In the genomic region with DNA sequence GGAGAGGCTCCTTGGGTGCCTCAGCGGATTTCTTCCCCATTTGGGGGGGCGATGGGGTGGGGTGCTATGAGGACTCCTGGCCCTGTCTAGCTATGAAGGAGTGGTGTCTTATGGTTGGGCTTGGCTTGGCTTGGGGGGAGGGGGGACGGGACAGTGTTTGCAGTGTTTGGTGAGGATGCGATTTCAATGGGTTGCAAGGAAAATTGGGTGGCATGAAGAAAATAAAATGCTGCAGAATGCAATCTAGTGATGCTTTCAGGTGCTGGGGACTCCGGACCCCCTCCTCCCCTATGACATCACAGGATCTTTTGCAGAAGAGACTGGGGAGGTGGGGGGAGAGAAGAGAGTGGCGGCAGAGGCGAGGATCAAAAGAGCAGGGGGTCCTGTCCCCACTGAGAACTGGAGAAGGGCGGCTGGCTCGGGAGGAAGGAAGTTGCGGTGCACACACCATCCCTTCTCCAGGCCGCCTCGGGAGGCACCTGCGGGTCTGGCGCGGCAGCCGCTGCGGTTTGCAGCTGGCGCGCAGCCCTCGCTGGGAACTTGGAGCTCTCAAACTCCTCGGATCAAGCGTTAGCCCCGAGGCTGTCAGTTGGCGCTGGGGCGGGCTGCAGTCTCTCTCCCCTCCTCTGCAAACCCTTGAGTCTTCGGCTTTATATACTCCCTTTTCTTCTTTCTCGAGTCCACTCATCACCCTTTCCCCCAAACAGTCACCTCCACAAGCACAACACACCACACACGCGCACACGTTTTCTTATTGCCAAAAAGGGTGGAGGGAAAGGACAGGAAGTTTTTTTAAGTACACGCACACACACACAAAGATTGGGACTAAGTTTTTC, we compare ENCODE assay signal across 10 cellular contexts.
DNase-seq lines count a peak whose midpoint lies in the region; ATAC-seq, FAIRE-seq and TF ChIP-seq lines count a peak whose summit lies in the region.
"Had no signal": no experiment of that assay in that cellular context is flagged by ENCODE, and none has a peak within 500 bp of the region (broad histone marks: within the 10 kb centered on the region; RNA-seq: fewer than 3 reads in every experiment).

No MANE protein-coding gene starts in this region.

- peaks cover 13% of the 10 kb centered on the region for H3K4me1 Mint-ChIP-seq in activated naive CD8-positive, alpha-beta T cell (ENCODE audit: low read depth)
- H3K4me1 Mint-ChIP-seq in activated naive CD8-positive, alpha-beta T cell treated with anti-CD3 and anti-CD28 coated beads, Interleukin-2, amount 50 U/mL, for 24 hours, result peaks cover 11% of the 10 kb centered on the region

- peaks cover 60 to 81% (median 76%) of the 10 kb centered on the region in 4 experiments for H3K27me3 ChIP-seq in H1 (replicated peaks in 1 of 4; ENCODE audit: control insufficient read depth in 3 of 4, extremely low read depth in 1 of 4, insufficient read depth in 3 of 4, low read length in 3 of 4)
- H3K27me3 ChIP-seq in mucosa of rectum (ENCODE audit: control insufficient read depth in 2 of 2, insufficient read depth in 2 of 2, low read length in 2 of 2), result peaks cover 0 to 4% of the 10 kb centered on the region in 2 donors
- no peaks in the 10 kb centered on the region for H3K27me3 ChIP-seq in vagina

- ATAC-seq in activated naive CD8-positive, alpha-beta T cell treated with anti-CD3 and anti-CD28 coated beads, Interleukin-2, amount 50 U/mL, for 24 hours, result no peak
- ATAC-seq: activated CD8-positive, alpha-beta memory T cell treated with anti-CD3 and anti-CD28 coated beads, Interleukin-2, amount 10 ng/mL, durations not matched to agents 7 days and 5 days had no signal

- H3K56ac ChIP-seq in H1 (replicated peaks; ENCODE audit: insufficient read length, low read depth, low read length), result no peak overlapping the region

- peaks cover 0 to 13% of the 10 kb centered on the region in 2 experiments for H4K20me1 ChIP-seq in H1 (replicated peaks in 1 of 2; ENCODE audit: control insufficient read depth in 1 of 2, insufficient read depth in 2 of 2, low read length in 2 of 2)

- H3K27me3 Mint-ChIP-seq in activated naive CD8-positive, alpha-beta T cell, result peaks cover 32% of the 10 kb centered on the region
- peaks cover 46% of the 10 kb centered on the region for H3K27me3 Mint-ChIP-seq in activated naive CD8-positive, alpha-beta T cell treated with anti-CD3 and anti-CD28 coated beads, Interleukin-2, amount 50 U/mL, for 24 hours

- no peak for TF ChIP-seq EP300 in H1 (IDR thresholded peaks at IDR 0.05; ENCODE audit: borderline replicate concordance in 1 of 2, low read depth in 2 of 2, low read length in 2 of 2)

- TF ChIP-seq CTCF in H1 (IDR thresholded peaks at IDR 0.05; ENCODE audit: control extremely low read depth in 1 of 3, insufficient read depth in 1 of 3, low read depth in 1 of 3, low read length in 3 of 3) (no peak), vagina (IDR thresholded peaks at IDR 0.05) (no peak)

- H3K36me3 Mint-ChIP-seq in activated naive CD8-positive, alpha-beta T cell, result no peaks in the 10 kb centered on the region
- no peaks in the 10 kb centered on the region for H3K36me3 Mint-ChIP-seq in activated naive CD8-positive, alpha-beta T cell treated with anti-CD3 and anti-CD28 coated beads, Interleukin-2, amount 50 U/mL, for 24 hours (ENCODE audit: low read depth)
- H3K36me3 Mint-ChIP-seq: activated CD8-positive, alpha-beta memory T cell treated with anti-CD3 and anti-CD28 coated beads, Interleukin-2, amount 10 ng/mL, durations not matched to agents 7 days and 5 days had no signal

- no peak overlapping the region for H3K14ac ChIP-seq in H1 (ENCODE audit: insufficient read length)

- no peak overlapping the region for H2AK5ac ChIP-seq in H1 (ENCODE audit: low read depth, low read length)

- H4K5ac ChIP-seq in H1 (ENCODE audit: insufficient read length, low read depth, low read length), result no peak overlapping the region

- POLR2A ChIA-PET in H1 (lab: Charles Lee; ENCODE audit: partially characterized antibody), result interaction anchor here (0.8 kb wide), 1 partner anchor 20 kb away, joined by 3 read pairs; no protein-coding TSS in a partner anchor

- peak overlapping the region; percentile 24 for H3K4me3 Mint-ChIP-seq in activated naive CD8-positive, alpha-beta T cell
- H3K4me3 Mint-ChIP-seq in activated naive CD8-positive, alpha-beta T cell treated with anti-CD3 and anti-CD28 coated beads, Interleukin-2, amount 50 U/mL, for 24 hours, result no peak overlapping the region
- H3K4me3 Mint-ChIP-seq: activated CD8-positive, alpha-beta memory T cell treated with anti-CD3 and anti-CD28 coated beads, Interleukin-2, amount 10 ng/mL, durations not matched to agents 7 days and 5 days; B cell had no signal

- H2BK15ac ChIP-seq in H1 (ENCODE audit: low read length), result no peak overlapping the region

- no peak overlapping the region for H2AFZ ChIP-seq in H1 (ENCODE audit: low read length)

- peak overlapping the region; percentile 91 to 95 for H3K4me2 ChIP-seq in H1 (ENCODE audit: insufficient read depth in 1 of 2, low read depth in 2 of 2, low read length in 2 of 2)

- H3K4me1 ChIP-seq in H1 (replicated peaks in 1 of 4; ENCODE audit: control insufficient read depth in 3 of 4, insufficient read depth in 4 of 4, low read length in 3 of 4) (peaks cover 4 to 16% (median 11%) of the 10 kb centered on the region in 4 experiments), mucosa of rectum (ENCODE audit: control insufficient read depth in 2 of 2, insufficient read depth in 2 of 2, low read length in 2 of 2) (no peaks in the 10 kb centered on the region), vagina (peaks cover 16% of the 10 kb centered on the region)

- no peak overlapping the region for H2BK5ac ChIP-seq in H1 (ENCODE audit: low read depth, low read length)

- H3K4ac ChIP-seq in H1 (replicated peaks; ENCODE audit: insufficient read length, low read depth, low read length), result no peak overlapping the region

- WGBS in H1 (ENCODE audit: extremely low coverage in 1 of 2, insufficient coverage in 1 of 2, insufficient read length in 1 of 2, insufficient replicate concordance in 2 of 2, low coverage in 1 of 2, low lambda C conversion rate in 2 of 2, missing lambda C conversion rate in 1 of 2), 2 experiments, result 1% methylated on average over 28 of the region's 31 CpGs; no CpG with 5 or more reads in 1 of the 2 experiments

- TF ChIP-seq RAD21 in H1 (IDR thresholded peaks at IDR 0.05 in 1 of 2, conservative IDR thresholded peaks at IDR 0.05 in 1 of 2; ENCODE audit: low read depth in 2 of 2, low read length in 2 of 2), result no peak

- CTCF ChIA-PET in H1 (lab: Charles Lee; ENCODE audit: partially characterized antibody), result interaction anchor here (0.7 to 2.9 kb wide), 6 partner anchors 16 to 110 kb away, joined by 3 to 10 read pairs (median 4); no protein-coding TSS in a partner anchor

- H3K18ac ChIP-seq in H1 (ENCODE audit: extremely low read depth, low read length), result no peak overlapping the region; the same call in 1 of the 2 replicates

- no peaks in the 10 kb centered on the region for H3K79me1 ChIP-seq in H1 (ENCODE audit: low read depth, low read length)

- H3K9me3 ChIP-seq in H1 (ENCODE audit: insufficient read depth in 2 of 2, low read depth in 1 of 2, low read length in 1 of 2) (no peaks in the 10 kb centered on the region), mucosa of rectum (ENCODE audit: control insufficient read depth in 2 of 2, low read length in 2 of 2) (no peaks in the 10 kb centered on the region), vagina (no peaks in the 10 kb centered on the region)

- no peaks in the 10 kb centered on the region for H3K79me2 ChIP-seq in H1 (ENCODE audit: control insufficient read depth in 1 of 2, insufficient read depth in 2 of 2, low read length in 2 of 2)

- no peak for DNase-seq in activated naive CD8-positive, alpha-beta T cell treated with anti-CD3 and anti-CD28 coated beads, Interleukin-2, amount 50 U/mL, for 24 hours
- peak in 1 of 2 experiments; percentile 53 for DNase-seq in H1 (ENCODE audit: low read depth in 1 of 2, low spot score in 2 of 2)
- no peak for DNase-seq in vagina (ENCODE audit: extremely low spot score in 2 of 2)
- no peak for DNase-seq in NCI-H2196 (lab: John Stamatoyannopoulos, UW; ENCODE audit: unreplicated experiment)
- DNase-seq in NCI-H146 (lab: John Stamatoyannopoulos, UW), result no peak
- no peak for DNase-seq in stimulated activated naive CD4-positive, alpha-beta T cell (lab: John Stamatoyannopoulos, UW)
- DNase-seq: activated CD8-positive, alpha-beta memory T cell treated with anti-CD3 and anti-CD28 coated beads, Interleukin-2, amount 10 ng/mL, durations not matched to agents 7 days and 5 days had no signal

- H3K36me3 ChIP-seq in H1 (ENCODE audit: control insufficient read depth in 2 of 4, insufficient read depth in 4 of 4, low read length in 3 of 4), result no peaks in the 10 kb centered on the region
- no peaks in the 10 kb centered on the region for H3K36me3 ChIP-seq in mucosa of rectum (ENCODE audit: control insufficient read depth in 2 of 2, insufficient read depth in 2 of 2, low read length in 2 of 2)
- H3K36me3 ChIP-seq in vagina, result no peaks in the 10 kb centered on the region

- no peaks in the 10 kb centered on the region for H3K9me3 Mint-ChIP-seq in activated naive CD8-positive, alpha-beta T cell (ENCODE audit: low read depth)
- H3K9me3 Mint-ChIP-seq in activated naive CD8-positive, alpha-beta T cell treated with anti-CD3 and anti-CD28 coated beads, Interleukin-2, amount 50 U/mL, for 24 hours, result no peaks in the 10 kb centered on the region

- FAIRE-seq in H1 (lab: Jason Lieb, UNC), result no peak

- no peak overlapping the region for H3K27ac Mint-ChIP-seq in activated naive CD8-positive, alpha-beta T cell
- no peak overlapping the region for H3K27ac Mint-ChIP-seq in activated naive CD8-positive, alpha-beta T cell treated with anti-CD3 and anti-CD28 coated beads, Interleukin-2, amount 50 U/mL, for 24 hours
- H3K27ac Mint-ChIP-seq: activated CD8-positive, alpha-beta memory T cell treated with anti-CD3 and anti-CD28 coated beads, Interleukin-2, amount 10 ng/mL, durations not matched to agents 7 days and 5 days; B cell had no signal

- H4K8ac ChIP-seq in H1 (ENCODE audit: extremely low read depth, insufficient read depth, low read length), result no peak overlapping the region

- H2BK20ac ChIP-seq in H1 (ENCODE audit: low read length), result no peak overlapping the region

- TF ChIP-seq POLR2A in H1 (IDR thresholded peaks at IDR 0.05; ENCODE audit: control extremely low read depth in 1 of 2, low read depth in 2 of 2, low read length in 2 of 2) (no peak), vagina (IDR thresholded peaks at IDR 0.05) (no peak)

- H4K91ac ChIP-seq in H1 (replicated peaks; ENCODE audit: insufficient read length, low read length), result no peak overlapping the region

- intact Hi-C loops in vagina (cut with DNase I), result no loop called here

- peaks cover 24% of the 10 kb centered on the region for H3K23me2 ChIP-seq in H1 (ENCODE audit: low read depth, low read length)

- H3K9ac ChIP-seq in H1 (replicated peaks in 1 of 4; ENCODE audit: extremely low read depth in 1 of 4, low read depth in 3 of 4, low read length in 3 of 4), result no peak overlapping the region
- no peak overlapping the region for H3K9ac ChIP-seq in mucosa of rectum (ENCODE audit: low read depth in 1 of 2, low read length in 2 of 2)

- no peak overlapping the region for H2BK12ac ChIP-seq in H1 (ENCODE audit: low read depth, low read length)

- no peak overlapping the region for H2BK120ac ChIP-seq in H1 (replicated peaks; ENCODE audit: low read depth, low read length)

- H3K23ac ChIP-seq in H1 (ENCODE audit: insufficient read length), result no peak overlapping the region

- H3K27ac ChIP-seq in H1 (ENCODE audit: low read depth, low read length), result no peak overlapping the region
- H3K27ac ChIP-seq in mucosa of rectum (ENCODE audit: low read depth in 2 of 2, low read length in 2 of 2), result no peak overlapping the region
- no peak overlapping the region for H3K27ac ChIP-seq in vagina

- H3K4me3 ChIP-seq in H1 (ENCODE audit: extremely low read depth in 1 of 4, insufficient read depth in 2 of 4, low read depth in 3 of 4, low read length in 4 of 4) (peak overlapping the region; percentile 40 to 62 (median 55); a peak in 6 of 8 replicates), mucosa of rectum (ENCODE audit: low read length in 2 of 2) (peak overlapping the region; percentile 28 to 63), vagina (peak overlapping the region; percentile 35 to 44)
